1 cellular context compared by ENCODE assay signal in genomic region chr21:25298512-25299491, GRCh38.
A peak's percentile ranks its signal among the peaks of the same experiment; 100 is the strongest.
TF ChIP-seq lines count a peak whose summit lies in the region.

No MANE protein-coding gene starts in this region.

TF ChIP-seq in GM12878, 131 proteins besides CTCF, POLR2A, EP300 and RAD21 (continued from another document and continues in another):
- no peak for TF ChIP-seq ZBTB11 (CRISPR knock-in tag; IDR thresholded peaks at IDR 0.05)
- TF ChIP-seq NFIC (IDR thresholded peaks at IDR 0.05; ENCODE audit: low read depth, low read length): peak; percentile 100
- TF ChIP-seq EGR1 (IDR thresholded peaks at IDR 0.05; ENCODE audit: borderline replicate concordance in 1 of 2, low read depth in 2 of 2, low read length in 2 of 2): no peak
- TF ChIP-seq TAF1 (IDR thresholded peaks at IDR 0.05; ENCODE audit: borderline replicate concordance, low read depth, low read length): no peak
- peak; percentile 73; the same call in 1 of the 2 replicates for TF ChIP-seq JUND (IDR thresholded peaks at IDR 0.05; ENCODE audit: low read depth, low read length)
- no peak for TF ChIP-seq NR2C2 (IDR thresholded peaks at IDR 0.05; ENCODE audit: borderline replicate concordance, control insufficient read depth, insufficient read length, low read depth)
- no peak for TF ChIP-seq NFXL1 (IDR thresholded peaks at IDR 0.05; ENCODE audit: borderline replicate concordance)
- TF ChIP-seq ATF2 (IDR thresholded peaks at IDR 0.05; ENCODE audit: low read length): peak; percentile 98
- TF ChIP-seq SPI1 (IDR thresholded peaks at IDR 0.05; ENCODE audit: borderline replicate concordance, insufficient read depth, low read depth, low read length): peak; percentile 71
- no peak for TF ChIP-seq E2F8 (IDR thresholded peaks at IDR 0.05; ENCODE audit: low read depth, partially characterized antibody)
- no peak for TF ChIP-seq TARDBP (IDR thresholded peaks at IDR 0.05; ENCODE audit: borderline replicate concordance)
- no peak; the same call in 1 of the 2 replicates for TF ChIP-seq IRF5 (IDR thresholded peaks at IDR 0.05; ENCODE audit: borderline replicate concordance)
- peak; percentile 99 for TF ChIP-seq EED (IDR thresholded peaks at IDR 0.05; ENCODE audit: low read depth)
- TF ChIP-seq SUZ12 (IDR thresholded peaks at IDR 0.05; ENCODE audit: unreplicated experiment): no peak
- no peak for TF ChIP-seq BCL3 (IDR thresholded peaks at IDR 0.05; ENCODE audit: borderline replicate concordance, insufficient read depth, low read depth, low read length, poor library complexity, severe bottlenecking)
- TF ChIP-seq BHLHE40 (IDR thresholded peaks at IDR 0.05; ENCODE audit: borderline replicate concordance in 1 of 2, low read depth in 2 of 2, low read length in 1 of 2): peak in 1 of 2 experiments; percentile 62; a peak in 1 of 4 replicates
- peak; percentile 69; the same call in 2 of the 3 replicates for TF ChIP-seq POU2F2 (IDR thresholded peaks at IDR 0.05; ENCODE audit: borderline replicate concordance, low read depth, low read length)
- TF ChIP-seq CBX3 (IDR thresholded peaks at IDR 0.05; ENCODE audit: borderline replicate concordance, low read depth): no peak
- peak; percentile 81 for TF ChIP-seq PAX5 (IDR thresholded peaks at IDR 0.05; ENCODE audit: borderline replicate concordance, low read depth, low read length)
- 0 out of 2 replicates have a peak, but pooled peaks have one; percentile 38 for TF ChIP-seq YY1 (IDR thresholded peaks at IDR 0.05; ENCODE audit: low read depth, low read length)
- peak; percentile 98 for TF ChIP-seq SKIL (IDR thresholded peaks at IDR 0.05; ENCODE audit: low read depth, poor library complexity, severe bottlenecking)
- TF ChIP-seq RB1 (IDR thresholded peaks at IDR 0.05; ENCODE audit: borderline replicate concordance): no peak
- TF ChIP-seq RELA (IDR thresholded peaks at IDR 0.05; ENCODE audit: borderline replicate concordance, partially characterized antibody): peak; percentile 18
- TF ChIP-seq KAT2A (conservative IDR thresholded peaks at IDR 0.05; ENCODE audit: control insufficient read depth, low read depth, low read length): no peak
- no peak for TF ChIP-seq SMAD1 (IDR thresholded peaks at IDR 0.05; ENCODE audit: low read depth, partially characterized antibody)
- TF ChIP-seq KDM1A (IDR thresholded peaks at IDR 0.05; ENCODE audit: borderline replicate concordance): no peak
- TF ChIP-seq NRF1 (conservative IDR thresholded peaks at IDR 0.05; ENCODE audit: low read depth, low read length): no peak
- TF ChIP-seq REST (IDR thresholded peaks at IDR 0.05; ENCODE audit: low read depth, low read length): no peak
- no peak for TF ChIP-seq PKNOX1 (IDR thresholded peaks at IDR 0.05)
- no peak for TF ChIP-seq CUX1 (IDR thresholded peaks at IDR 0.05; ENCODE audit: insufficient replicate concordance, low read depth, low read length)
- peak; percentile 33 for TF ChIP-seq TCF3 (IDR thresholded peaks at IDR 0.05; ENCODE audit: borderline replicate concordance, insufficient read depth, low read depth, low read length)
- TF ChIP-seq CREM (IDR thresholded peaks at IDR 0.05; ENCODE audit: low read depth): peak; percentile 89
